In genomic region chr6:130575557-130575956, GRCh38 we compare ENCODE assay signal across 12 cellular contexts.
DNase-seq lines count a peak whose midpoint lies in the region; ATAC-seq and TF ChIP-seq lines count a peak whose summit lies in the region.
"Had no signal": no experiment of that assay in that cellular context is flagged by ENCODE, and none has a peak within 500 bp of the region (broad histone marks: within the 10 kb centered on the region; RNA-seq: fewer than 3 reads in every experiment).

No MANE protein-coding gene starts in this region.

- CTCF ChIA-PET in activated CD4-positive, alpha-beta T cell treated with anti-CD3 and anti-CD28 coated beads, Interleukin-2, amount 10 ng/mL, durations not matched to agents 7 days and 5 days (lab: Charles Lee) = interaction anchor here (0.6 to 2.8 kb wide), 6 partner anchors 11 to 251 kb away, joined by 3 to 23 read pairs (median 4); partner anchors contain the start of gene TMEM200A

- peak overlapping the region; percentile 93 for H3K27ac Mint-ChIP-seq in activated CD4-positive, alpha-beta T cell treated with anti-CD3 and anti-CD28 coated beads, Interleukin-2, amount 10 ng/mL, durations not matched to agents 7 days and 5 days
- H3K27ac Mint-ChIP-seq in activated T-helper 17 cell treated with anti-CD3 and anti-CD28 coated beads, Interleukin-2, amount 50 U/mL, for 72 hours = peak overlapping the region; percentile 34
- peak overlapping the region; percentile 26 for H3K27ac Mint-ChIP-seq in stimulated activated naive B cell treated with anti-CD40 and anti-IgM and Interleukin-4, amounts not matched to agents 10 μg/mL and 1 μg/mL and 100 μg/mL, for 72 hours
- no peak overlapping the region for H3K27ac Mint-ChIP-seq in CD14-positive monocyte
- H3K27ac Mint-ChIP-seq: endodermal cell, IgD-negative memory B cell had no signal

- peak; percentile 4 for ATAC-seq in HG02623 (IDR thresholded peaks at IDR 0.05; ENCODE audit: unreplicated experiment)
- no peak for ATAC-seq in activated T-helper 17 cell treated with anti-CD3 and anti-CD28 coated beads, Interleukin-2, amount 50 U/mL, for 72 hours (replicated peaks)
- ATAC-seq in stimulated activated naive B cell treated with anti-CD40 and anti-IgM and Interleukin-4, amounts not matched to agents 10 μg/mL and 1 μg/mL and 100 μg/mL, for 72 hours (replicated peaks) = peak; percentile 27 to 28

- intact Hi-C loops in CD14-positive monocyte (cut with micrococcal nuclease) = no loop called here

- H3K4me1 Mint-ChIP-seq in activated CD4-positive, alpha-beta T cell treated with anti-CD3 and anti-CD28 coated beads, Interleukin-2, amount 10 ng/mL, durations not matched to agents 7 days and 5 days = peaks cover 49% of the 10 kb centered on the region
- H3K4me1 Mint-ChIP-seq in activated T-helper 17 cell treated with anti-CD3 and anti-CD28 coated beads, Interleukin-2, amount 50 U/mL, for 72 hours = peaks cover 33% of the 10 kb centered on the region
- peaks cover 13 to 17% of the 10 kb centered on the region in 2 donors for H3K4me1 Mint-ChIP-seq in stimulated activated naive B cell treated with anti-CD40 and anti-IgM and Interleukin-4, amounts not matched to agents 10 μg/mL and 1 μg/mL and 100 μg/mL, for 72 hours
- no peaks in the 10 kb centered on the region for H3K4me1 Mint-ChIP-seq in CD14-positive monocyte
- H3K4me1 Mint-ChIP-seq: endodermal cell had no signal

- POLR2A ChIA-PET in activated CD4-positive, alpha-beta T cell treated with anti-CD3 and anti-CD28 coated beads, Interleukin-2, amount 10 ng/mL, durations not matched to agents 7 days and 5 days (lab: Charles Lee) = interaction anchor here (0.6 kb wide), 1 partner anchor 889 kb away, joined by 3 read pairs; no protein-coding TSS in a partner anchor

- H3K27me3 Mint-ChIP-seq in activated CD4-positive, alpha-beta T cell treated with anti-CD3 and anti-CD28 coated beads, Interleukin-2, amount 10 ng/mL, durations not matched to agents 7 days and 5 days = no peaks in the 10 kb centered on the region
- no peaks in the 10 kb centered on the region for H3K27me3 Mint-ChIP-seq in activated T-helper 17 cell treated with anti-CD3 and anti-CD28 coated beads, Interleukin-2, amount 50 U/mL, for 72 hours
- H3K27me3 Mint-ChIP-seq in stimulated activated naive B cell treated with anti-CD40 and anti-IgM and Interleukin-4, amounts not matched to agents 10 μg/mL and 1 μg/mL and 100 μg/mL, for 72 hours = peaks cover 0 to 7% of the 10 kb centered on the region in 2 donors
- peaks cover 0 to 2% (median 1%) of the 10 kb centered on the region in 3 donors for H3K27me3 Mint-ChIP-seq in CD14-positive monocyte (ENCODE audit: low read depth in 3 of 3)

- peak overlapping the region; percentile 51 for H3K4me3 Mint-ChIP-seq in activated CD4-positive, alpha-beta T cell treated with anti-CD3 and anti-CD28 coated beads, Interleukin-2, amount 10 ng/mL, durations not matched to agents 7 days and 5 days
- peak overlapping the region; percentile 55 for H3K4me3 Mint-ChIP-seq in activated T-helper 17 cell treated with anti-CD3 and anti-CD28 coated beads, Interleukin-2, amount 50 U/mL, for 72 hours
- peak overlapping the region in 1 of 2 donors; percentile 57 for H3K4me3 Mint-ChIP-seq in stimulated activated naive B cell treated with anti-CD40 and anti-IgM and Interleukin-4, amounts not matched to agents 10 μg/mL and 1 μg/mL and 100 μg/mL, for 72 hours
- no peak overlapping the region for H3K4me3 Mint-ChIP-seq in CD14-positive monocyte
- H3K4me3 Mint-ChIP-seq: endodermal cell had no signal

- peak; percentile 7 for DNase-seq in activated CD4-positive, alpha-beta T cell treated with anti-CD3 and anti-CD28 coated beads, Interleukin-2, amount 10 ng/mL, durations not matched to agents 7 days and 5 days
- no peak for DNase-seq in activated CD4-positive, alpha-beta T cell treated with anti-CD3 and anti-CD28 coated beads for 4 hours
- no peak for DNase-seq in stimulated activated naive B cell treated with anti-CD40 and anti-IgM and Interleukin-4, amounts not matched to agents 10 μg/mL and 1 μg/mL and 100 μg/mL, for 72 hours
- DNase-seq in CD14-positive monocyte (ENCODE audit: low spot score) (no peak), NCI-H446 treated with DMSO at 0.1 percent for 48 hours (lab: John Stamatoyannopoulos, UW) (no peak), activated gamma-delta T cell (lab: John Stamatoyannopoulos, UW) (no peak)
- DNase-seq: endodermal cell, H7, Right ventricle myocardium superior had no signal

- no peak for TF ChIP-seq CTCF in CD14-positive monocyte (IDR thresholded peaks at IDR 0.05)

- peaks cover 68% of the 10 kb centered on the region for H3K36me3 Mint-ChIP-seq in activated CD4-positive, alpha-beta T cell treated with anti-CD3 and anti-CD28 coated beads, Interleukin-2, amount 10 ng/mL, durations not matched to agents 7 days and 5 days (ENCODE audit: low read depth)
- no peaks in the 10 kb centered on the region for H3K36me3 Mint-ChIP-seq in activated T-helper 17 cell treated with anti-CD3 and anti-CD28 coated beads, Interleukin-2, amount 50 U/mL, for 72 hours (ENCODE audit: low read depth)
- H3K36me3 Mint-ChIP-seq in stimulated activated naive B cell treated with anti-CD40 and anti-IgM and Interleukin-4, amounts not matched to agents 10 μg/mL and 1 μg/mL and 100 μg/mL, for 72 hours = peaks cover 0 to 3% of the 10 kb centered on the region in 2 donors
- no peaks in the 10 kb centered on the region for H3K36me3 Mint-ChIP-seq in CD14-positive monocyte
- H3K36me3 Mint-ChIP-seq: IgD-negative memory B cell had no signal

- H3K9me3 Mint-ChIP-seq in activated CD4-positive, alpha-beta T cell treated with anti-CD3 and anti-CD28 coated beads, Interleukin-2, amount 10 ng/mL, durations not matched to agents 7 days and 5 days = peaks cover 51% of the 10 kb centered on the region
- H3K9me3 Mint-ChIP-seq in activated T-helper 17 cell treated with anti-CD3 and anti-CD28 coated beads, Interleukin-2, amount 50 U/mL, for 72 hours = peaks cover 8% of the 10 kb centered on the region
- H3K9me3 Mint-ChIP-seq in stimulated activated naive B cell treated with anti-CD40 and anti-IgM and Interleukin-4, amounts not matched to agents 10 μg/mL and 1 μg/mL and 100 μg/mL, for 72 hours = peaks cover 0 to 4% of the 10 kb centered on the region in 2 donors
- H3K9me3 Mint-ChIP-seq in CD14-positive monocyte = peaks cover 0 to 9% (median 2%) of the 10 kb centered on the region in 7 donors

Comparison
In these comparisons a context has a peak if more than half of its experiments do, and no peak if none do; other contexts are left out.
1. H3K27ac Mint-ChIP-seq: peak in activated CD4-positive, alpha-beta T cell treated with anti-CD3 and anti-CD28 coated beads, Interleukin-2, amount 10 ng/mL, durations not matched to agents 7 days and 5 days (single experiment), activated T-helper 17 cell treated with anti-CD3 and anti-CD28 coated beads, Interleukin-2, amount 50 U/mL, for 72 hours (single experiment) and stimulated activated naive B cell treated with anti-CD40 and anti-IgM and Interleukin-4, amounts not matched to agents 10 μg/mL and 1 μg/mL and 100 μg/mL, for 72 hours (single experiment); none in CD14-positive monocyte (0 of 7).
2. H3K4me3 Mint-ChIP-seq: peak in activated CD4-positive, alpha-beta T cell treated with anti-CD3 and anti-CD28 coated beads, Interleukin-2, amount 10 ng/mL, durations not matched to agents 7 days and 5 days (single experiment) and activated T-helper 17 cell treated with anti-CD3 and anti-CD28 coated beads, Interleukin-2, amount 50 U/mL, for 72 hours (single experiment); none in CD14-positive monocyte (0 of 2).